In genomic region chr7:155003215-155003999, GRCh38 we compare ENCODE assay signal across 1 cellular context.
TF ChIP-seq lines count a peak whose summit lies in the region.

No MANE protein-coding gene starts in this region.

TF ChIP-seq in HepG2, 621 proteins besides CTCF, POLR2A, EP300 and RAD21 (continued from another document and continues in another):
- TF ChIP-seq, protein P1, sequence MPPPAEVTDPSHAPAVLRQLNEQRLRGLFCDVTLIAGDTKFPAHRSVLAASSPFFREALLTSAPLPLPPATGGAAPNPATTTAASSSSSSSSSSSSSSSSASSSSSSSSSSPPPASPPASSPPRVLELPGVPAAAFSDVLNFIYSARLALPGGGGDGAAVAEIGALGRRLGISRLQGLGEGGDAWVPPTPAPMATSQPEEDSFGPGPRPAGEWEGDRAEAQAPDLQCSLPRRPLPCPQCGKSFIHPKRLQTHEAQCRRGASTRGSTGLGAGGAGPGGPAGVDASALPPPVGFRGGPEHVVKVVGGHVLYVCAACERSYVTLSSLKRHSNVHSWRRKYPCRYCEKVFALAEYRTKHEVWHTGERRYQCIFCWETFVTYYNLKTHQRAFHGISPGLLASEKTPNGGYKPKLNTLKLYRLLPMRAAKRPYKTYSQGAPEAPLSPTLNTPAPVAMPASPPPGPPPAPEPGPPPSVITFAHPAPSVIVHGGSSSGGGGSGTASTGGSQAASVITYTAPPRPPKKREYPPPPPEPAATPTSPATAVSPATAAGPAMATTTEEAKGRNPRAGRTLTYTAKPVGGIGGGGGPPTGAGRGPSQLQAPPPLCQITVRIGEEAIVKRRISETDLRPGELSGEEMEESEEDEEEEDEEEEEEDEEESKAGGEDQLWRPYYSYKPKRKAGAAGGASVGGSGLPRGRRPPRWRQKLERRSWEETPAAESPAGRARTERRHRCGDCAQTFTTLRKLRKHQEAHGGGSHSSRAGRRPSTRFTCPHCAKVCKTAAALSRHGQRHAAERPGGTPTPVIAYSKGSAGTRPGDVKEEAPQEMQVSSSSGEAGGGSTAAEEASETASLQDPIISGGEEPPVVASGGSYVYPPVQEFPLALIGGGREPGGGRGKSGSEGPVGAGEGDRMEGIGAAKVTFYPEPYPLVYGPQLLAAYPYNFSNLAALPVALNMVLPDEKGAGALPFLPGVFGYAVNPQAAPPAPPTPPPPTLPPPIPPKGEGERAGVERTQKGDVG (CRISPR knock-in tag; IDR thresholded peaks at IDR 0.05; ENCODE audit: borderline replicate concordance) = no peak
- TF ChIP-seq SP2 (CRISPR knock-in tag; IDR thresholded peaks at IDR 0.05) = 0 out of 2 replicates have a peak, but pooled peaks have one; percentile 16
- TF ChIP-seq ZNF570 (CRISPR knock-in tag; IDR thresholded peaks at IDR 0.05; ENCODE audit: borderline replicate concordance) = no peak
- no peak for TF ChIP-seq ZFP62 (CRISPR knock-in tag; IDR thresholded peaks at IDR 0.05)
- no peak for TF ChIP-seq POLR2AphosphoS2 (IDR thresholded peaks at IDR 0.05; ENCODE audit: low read depth, low read length)
- no peak for TF ChIP-seq CC2D1A (CRISPR knock-in tag; IDR thresholded peaks at IDR 0.05)
- TF ChIP-seq ZNF574 (CRISPR knock-in tag; IDR thresholded peaks at IDR 0.05) = peak; percentile 72
- no peak for TF ChIP-seq DNMT1 (CRISPR knock-in tag; IDR thresholded peaks at IDR 0.05)
- no peak for TF ChIP-seq KDM3A (CRISPR knock-in tag; IDR thresholded peaks at IDR 0.05; ENCODE audit: low read depth)
- TF ChIP-seq SRY (CRISPR knock-in tag; IDR thresholded peaks at IDR 0.05) = no peak
- no peak; the same call in 1 of the 2 replicates for TF ChIP-seq ZNF441 (CRISPR knock-in tag; IDR thresholded peaks at IDR 0.05; ENCODE audit: borderline replicate concordance)
- TF ChIP-seq RFX3 (CRISPR knock-in tag; IDR thresholded peaks at IDR 0.05) = no peak
- TF ChIP-seq ZSCAN31 (CRISPR knock-in tag; IDR thresholded peaks at IDR 0.05; ENCODE audit: low read depth) = peak; percentile 63; the same call in 1 of the 2 replicates
- peak; percentile 63; the same call in 1 of the 2 replicates for TF ChIP-seq FOXO1 (CRISPR knock-in tag; IDR thresholded peaks at IDR 0.05)
- TF ChIP-seq EED (CRISPR knock-in tag; IDR thresholded peaks at IDR 0.05) = peak; percentile 98
- peak; percentile 72; the same call in 1 of the 2 replicates for TF ChIP-seq ZNF670 (CRISPR knock-in tag; IDR thresholded peaks at IDR 0.05; ENCODE audit: borderline replicate concordance)
- no peak for TF ChIP-seq SRSF9 (IDR thresholded peaks at IDR 0.05; ENCODE audit: borderline replicate concordance, insufficient read depth, low read depth, low read length, poor library complexity, severe bottlenecking)
- TF ChIP-seq JUN (CRISPR knock-in tag; IDR thresholded peaks at IDR 0.05) = no peak
- TF ChIP-seq THAP8 (CRISPR knock-in tag; IDR thresholded peaks at IDR 0.05; ENCODE audit: borderline replicate concordance) = no peak
- no peak for TF ChIP-seq HMGXB3 (CRISPR knock-in tag; IDR thresholded peaks at IDR 0.05; ENCODE audit: borderline replicate concordance)
- TF ChIP-seq E2F5 (CRISPR knock-in tag; conservative IDR thresholded peaks at IDR 0.05) = no peak
- no peak for TF ChIP-seq ETV5 (CRISPR knock-in tag; IDR thresholded peaks at IDR 0.05; ENCODE audit: borderline replicate concordance)
- TF ChIP-seq TBP (CRISPR knock-in tag; IDR thresholded peaks at IDR 0.05) = peak; percentile 45; the same call in 1 of the 2 replicates
- no peak for TF ChIP-seq NR3C1 (CRISPR knock-in tag; IDR thresholded peaks at IDR 0.05)
- no peak for TF ChIP-seq CENPBD1 (CRISPR knock-in tag; IDR thresholded peaks at IDR 0.05; ENCODE audit: borderline replicate concordance, low read depth)
- no peak for TF ChIP-seq SMYD3 (CRISPR knock-in tag; IDR thresholded peaks at IDR 0.05)
- peak; percentile 8 for TF ChIP-seq GATAD2A (CRISPR knock-in tag; IDR thresholded peaks at IDR 0.05)
- peak; percentile 98 for TF ChIP-seq UBTF (CRISPR knock-in tag; IDR thresholded peaks at IDR 0.05)
- no peak for TF ChIP-seq FIP1L1 (IDR thresholded peaks at IDR 0.05; ENCODE audit: borderline replicate concordance, insufficient read depth, low read depth, low read length)
- peak; percentile 77 for TF ChIP-seq ZNF18 (CRISPR knock-in tag; IDR thresholded peaks at IDR 0.05; ENCODE audit: insufficient replicate concordance)
- no peak for TF ChIP-seq IKZF1 (IDR thresholded peaks at IDR 0.05)
- TF ChIP-seq ZNF614 (CRISPR knock-in tag; IDR thresholded peaks at IDR 0.05; ENCODE audit: borderline replicate concordance) = peak; percentile 34; the same call in 1 of the 2 replicates
- peak; percentile 32; the same call in 1 of the 2 replicates for TF ChIP-seq KDM4B (CRISPR knock-in tag; IDR thresholded peaks at IDR 0.05)
- peak; percentile 53; the same call in 1 of the 2 replicates for TF ChIP-seq SPEN (CRISPR knock-in tag; IDR thresholded peaks at IDR 0.05; ENCODE audit: low read depth)
- TF ChIP-seq, protein P2, sequence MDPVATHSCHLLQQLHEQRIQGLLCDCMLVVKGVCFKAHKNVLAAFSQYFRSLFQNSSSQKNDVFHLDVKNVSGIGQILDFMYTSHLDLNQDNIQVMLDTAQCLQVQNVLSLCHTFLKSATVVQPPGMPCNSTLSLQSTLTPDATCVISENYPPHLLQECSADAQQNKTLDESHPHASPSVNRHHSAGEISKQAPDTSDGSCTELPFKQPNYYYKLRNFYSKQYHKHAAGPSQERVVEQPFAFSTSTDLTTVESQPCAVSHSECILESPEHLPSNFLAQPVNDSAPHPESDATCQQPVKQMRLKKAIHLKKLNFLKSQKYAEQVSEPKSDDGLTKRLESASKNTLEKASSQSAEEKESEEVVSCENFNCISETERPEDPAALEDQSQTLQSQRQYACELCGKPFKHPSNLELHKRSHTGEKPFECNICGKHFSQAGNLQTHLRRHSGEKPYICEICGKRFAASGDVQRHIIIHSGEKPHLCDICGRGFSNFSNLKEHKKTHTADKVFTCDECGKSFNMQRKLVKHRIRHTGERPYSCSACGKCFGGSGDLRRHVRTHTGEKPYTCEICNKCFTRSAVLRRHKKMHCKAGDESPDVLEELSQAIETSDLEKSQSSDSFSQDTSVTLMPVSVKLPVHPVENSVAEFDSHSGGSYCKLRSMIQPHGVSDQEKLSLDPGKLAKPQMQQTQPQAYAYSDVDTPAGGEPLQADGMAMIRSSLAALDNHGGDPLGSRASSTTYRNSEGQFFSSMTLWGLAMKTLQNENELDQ (CRISPR knock-in tag; IDR thresholded peaks at IDR 0.05; ENCODE audit: borderline replicate concordance) = no peak
- no peak for TF ChIP-seq SMAD3 (CRISPR knock-in tag; IDR thresholded peaks at IDR 0.05)
- no peak for TF ChIP-seq ZNF619 (CRISPR knock-in tag; IDR thresholded peaks at IDR 0.05)
- no peak for TF ChIP-seq FLYWCH1 (CRISPR knock-in tag; IDR thresholded peaks at IDR 0.05)
- no peak for TF ChIP-seq ZFAT (CRISPR knock-in tag; conservative IDR thresholded peaks at IDR 0.05)
- TF ChIP-seq GZF1 (CRISPR knock-in tag; IDR thresholded peaks at IDR 0.05) = 0 out of 2 replicates have a peak, but pooled peaks have one; percentile 64
- TF ChIP-seq, protein P3, sequence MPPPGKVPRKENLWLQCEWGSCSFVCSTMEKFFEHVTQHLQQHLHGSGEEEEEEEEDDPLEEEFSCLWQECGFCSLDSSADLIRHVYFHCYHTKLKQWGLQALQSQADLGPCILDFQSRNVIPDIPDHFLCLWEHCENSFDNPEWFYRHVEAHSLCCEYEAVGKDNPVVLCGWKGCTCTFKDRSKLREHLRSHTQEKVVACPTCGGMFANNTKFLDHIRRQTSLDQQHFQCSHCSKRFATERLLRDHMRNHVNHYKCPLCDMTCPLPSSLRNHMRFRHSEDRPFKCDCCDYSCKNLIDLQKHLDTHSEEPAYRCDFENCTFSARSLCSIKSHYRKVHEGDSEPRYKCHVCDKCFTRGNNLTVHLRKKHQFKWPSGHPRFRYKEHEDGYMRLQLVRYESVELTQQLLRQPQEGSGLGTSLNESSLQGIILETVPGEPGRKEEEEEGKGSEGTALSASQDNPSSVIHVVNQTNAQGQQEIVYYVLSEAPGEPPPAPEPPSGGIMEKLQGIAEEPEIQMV (CRISPR knock-in tag; IDR thresholded peaks at IDR 0.05; ENCODE audit: low read depth) = peak; percentile 72; the same call in 1 of the 2 replicates
- TF ChIP-seq ZNF337 (CRISPR knock-in tag; IDR thresholded peaks at IDR 0.05; ENCODE audit: borderline replicate concordance, low read depth) = no peak; the same call in 1 of the 2 replicates
